ENCODE assay signal across 17 cellular contexts in genomic region chr3:158495503-158495902, GRCh38.
DNase-seq lines count a peak whose midpoint lies in the region; ATAC-seq and TF ChIP-seq lines count a peak whose summit lies in the region.
"Had no signal": no experiment of that assay in that cellular context is flagged by ENCODE, and none has a peak within 500 bp of the region (broad histone marks: within the 10 kb centered on the region; RNA-seq: fewer than 3 reads in every experiment).

No MANE protein-coding gene starts in this region.

- H3K4me1 ChIP-seq in HEK293 (ENCODE audit: control insufficient read depth, insufficient read depth, low read length) (no peaks in the 10 kb centered on the region), esophagus squamous epithelium (no peaks in the 10 kb centered on the region), upper lobe of left lung (no peaks in the 10 kb centered on the region)
- H3K4me1 ChIP-seq: BLaER1 had no signal

- H3K9me3 ChIP-seq in HEK293 (ENCODE audit: control insufficient read depth, insufficient read depth, low read depth, low read length): no peaks in the 10 kb centered on the region
- peaks cover 0 to 16% (median 0%) of the 10 kb centered on the region in 3 donors for H3K9me3 ChIP-seq in esophagus squamous epithelium
- H3K9me3 ChIP-seq in upper lobe of left lung: peaks cover 0 to 6% (median 2%) of the 10 kb centered on the region in 4 donors
- H3K9me3 ChIP-seq: BE2C had no signal

- CTCF ChIA-PET in HEK293 (lab: Yijun Ruan, JAX): no interaction called here

- no peaks in the 10 kb centered on the region for H3K27me3 ChIP-seq in esophagus squamous epithelium
- H3K27me3 ChIP-seq in upper lobe of left lung: no peaks in the 10 kb centered on the region
- H3K27me3 ChIP-seq: BE2C, BLaER1 had no signal

- no peak overlapping the region for H3K27ac ChIP-seq in HEK293 (ENCODE audit: extremely low read depth, low read depth, low read length)
- no peak overlapping the region for H3K27ac ChIP-seq in esophagus squamous epithelium
- no peak overlapping the region for H3K27ac ChIP-seq in upper lobe of left lung
- H3K27ac ChIP-seq: BLaER1 had no signal

- intact Hi-C loops in esophagus squamous epithelium (cut with DNase I): no loop called here

- H3K36me3 ChIP-seq in HEK293 (ENCODE audit: control insufficient read depth in 2 of 2, insufficient read depth in 1 of 2, low read length in 2 of 2): no peaks in the 10 kb centered on the region
- H3K36me3 ChIP-seq in esophagus squamous epithelium: no peaks in the 10 kb centered on the region
- H3K36me3 ChIP-seq in upper lobe of left lung: no peaks in the 10 kb centered on the region
- H3K36me3 ChIP-seq: BLaER1 had no signal

- TF ChIP-seq POLR2A in esophagus squamous epithelium (IDR thresholded peaks at IDR 0.05): no peak
- TF ChIP-seq POLR2A in upper lobe of left lung (IDR thresholded peaks at IDR 0.05): no peak

- TF ChIP-seq EP300 in upper lobe of left lung (IDR thresholded peaks at IDR 0.05): no peak

- in situ Hi-C loops in Caki2 (cut with HindIII; ENCODE audit: low pct_unique_long_range_greater_than_20kb, low sequenced_read_pairs): no loop called here

- no peak for ATAC-seq in upper lobe of left lung (ENCODE audit: low FRiP score in 2 of 2)

- no peak for TF ChIP-seq CTCF in HEK293 (tag by site-specific recombination; IDR thresholded peaks at IDR 0.05)
- no peak for TF ChIP-seq CTCF in esophagus squamous epithelium (IDR thresholded peaks at IDR 0.05)
- TF ChIP-seq CTCF in upper lobe of left lung (IDR thresholded peaks at IDR 0.05): no peak

- H3K4me3 ChIP-seq in HEK293 (ENCODE audit: low read depth, low read length) (no peak overlapping the region), esophagus squamous epithelium (no peak overlapping the region), upper lobe of left lung (no peak overlapping the region)
- H3K4me3 ChIP-seq: BLaER1 had no signal

- DNase-seq in Caki2 (ENCODE audit: low read depth) (peak; percentile 15), left kidney (ENCODE audit: low read depth, low spot score) (peak; percentile 18), HuH-7.5 (ENCODE audit: low spot score) (no peak), esophagus squamous epithelium (lab: John Stamatoyannopoulos, UW) (no peak), upper lobe of left lung (no peak)
- DNase-seq: 8988T; ACHN; BE2C; C1 segment of cervical spinal cord; Calu3; CD4-positive, alpha-beta memory T cell; CD4-positive, CD25-positive, alpha-beta regulatory T cell; CD8-positive, alpha-beta memory T cell; COR-L47; GF-D8 had no signal

- WGBS in esophagus squamous epithelium, 2 donors: 74 to 83% methylated on average over 2 to 4 of the region's 4 CpGs
- 74 to 80% methylated on average over 4 of the region's 4 CpGs for WGBS in upper lobe of left lung, 2 donors

- POLR2A ChIA-PET in HEK293 (lab: Yijun Ruan, JAX): no interaction called here

TF ChIP-seq in HEK293, 187 proteins besides CTCF, POLR2A, EP300 and RAD21 (continues in another document):
- TF ChIP-seq ZNF571 (tag by site-specific recombination; IDR thresholded peaks at IDR 0.05) (no peak), ZNF664 (tag by site-specific recombination; IDR thresholded peaks at IDR 0.05) (no peak), SCRT1 (tag by site-specific recombination; IDR thresholded peaks at IDR 0.05; ENCODE audit: borderline replicate concordance) (no peak), ZSCAN16 (tag by site-specific recombination; IDR thresholded peaks at IDR 0.05) (no peak), ZNF335 (tag by site-specific recombination; conservative IDR thresholded peaks at IDR 0.05) (no peak), ZNF843 (tag by site-specific recombination; IDR thresholded peaks at IDR 0.05) (0 out of 2 replicates have a peak, but pooled peaks have one; percentile 15), BCL6B (tag by site-specific recombination; IDR thresholded peaks at IDR 0.05) (no peak), ZSCAN23 (tag by site-specific recombination; IDR thresholded peaks at IDR 0.05) (no peak), YY1 (tag by site-specific recombination; IDR thresholded peaks at IDR 0.05) (no peak), OSR2 (tag by site-specific recombination; IDR thresholded peaks at IDR 0.05) (peak; percentile 38; the same call in 1 of the 2 replicates), ZNF677 (tag by site-specific recombination; IDR thresholded peaks at IDR 0.05) (no peak), FEZF1 (tag by site-specific recombination; IDR thresholded peaks at IDR 0.05) (peak; percentile 53; the same call in 1 of the 2 replicates), SALL2 (tag by site-specific recombination; IDR thresholded peaks at IDR 0.05; ENCODE audit: borderline replicate concordance) (no peak), ZNF555 (tag by site-specific recombination; conservative IDR thresholded peaks at IDR 0.05) (no peak), ZNF24 (tag by site-specific recombination; IDR thresholded peaks at IDR 0.05) (no peak)
- TF ChIP-seq, protein P1, sequence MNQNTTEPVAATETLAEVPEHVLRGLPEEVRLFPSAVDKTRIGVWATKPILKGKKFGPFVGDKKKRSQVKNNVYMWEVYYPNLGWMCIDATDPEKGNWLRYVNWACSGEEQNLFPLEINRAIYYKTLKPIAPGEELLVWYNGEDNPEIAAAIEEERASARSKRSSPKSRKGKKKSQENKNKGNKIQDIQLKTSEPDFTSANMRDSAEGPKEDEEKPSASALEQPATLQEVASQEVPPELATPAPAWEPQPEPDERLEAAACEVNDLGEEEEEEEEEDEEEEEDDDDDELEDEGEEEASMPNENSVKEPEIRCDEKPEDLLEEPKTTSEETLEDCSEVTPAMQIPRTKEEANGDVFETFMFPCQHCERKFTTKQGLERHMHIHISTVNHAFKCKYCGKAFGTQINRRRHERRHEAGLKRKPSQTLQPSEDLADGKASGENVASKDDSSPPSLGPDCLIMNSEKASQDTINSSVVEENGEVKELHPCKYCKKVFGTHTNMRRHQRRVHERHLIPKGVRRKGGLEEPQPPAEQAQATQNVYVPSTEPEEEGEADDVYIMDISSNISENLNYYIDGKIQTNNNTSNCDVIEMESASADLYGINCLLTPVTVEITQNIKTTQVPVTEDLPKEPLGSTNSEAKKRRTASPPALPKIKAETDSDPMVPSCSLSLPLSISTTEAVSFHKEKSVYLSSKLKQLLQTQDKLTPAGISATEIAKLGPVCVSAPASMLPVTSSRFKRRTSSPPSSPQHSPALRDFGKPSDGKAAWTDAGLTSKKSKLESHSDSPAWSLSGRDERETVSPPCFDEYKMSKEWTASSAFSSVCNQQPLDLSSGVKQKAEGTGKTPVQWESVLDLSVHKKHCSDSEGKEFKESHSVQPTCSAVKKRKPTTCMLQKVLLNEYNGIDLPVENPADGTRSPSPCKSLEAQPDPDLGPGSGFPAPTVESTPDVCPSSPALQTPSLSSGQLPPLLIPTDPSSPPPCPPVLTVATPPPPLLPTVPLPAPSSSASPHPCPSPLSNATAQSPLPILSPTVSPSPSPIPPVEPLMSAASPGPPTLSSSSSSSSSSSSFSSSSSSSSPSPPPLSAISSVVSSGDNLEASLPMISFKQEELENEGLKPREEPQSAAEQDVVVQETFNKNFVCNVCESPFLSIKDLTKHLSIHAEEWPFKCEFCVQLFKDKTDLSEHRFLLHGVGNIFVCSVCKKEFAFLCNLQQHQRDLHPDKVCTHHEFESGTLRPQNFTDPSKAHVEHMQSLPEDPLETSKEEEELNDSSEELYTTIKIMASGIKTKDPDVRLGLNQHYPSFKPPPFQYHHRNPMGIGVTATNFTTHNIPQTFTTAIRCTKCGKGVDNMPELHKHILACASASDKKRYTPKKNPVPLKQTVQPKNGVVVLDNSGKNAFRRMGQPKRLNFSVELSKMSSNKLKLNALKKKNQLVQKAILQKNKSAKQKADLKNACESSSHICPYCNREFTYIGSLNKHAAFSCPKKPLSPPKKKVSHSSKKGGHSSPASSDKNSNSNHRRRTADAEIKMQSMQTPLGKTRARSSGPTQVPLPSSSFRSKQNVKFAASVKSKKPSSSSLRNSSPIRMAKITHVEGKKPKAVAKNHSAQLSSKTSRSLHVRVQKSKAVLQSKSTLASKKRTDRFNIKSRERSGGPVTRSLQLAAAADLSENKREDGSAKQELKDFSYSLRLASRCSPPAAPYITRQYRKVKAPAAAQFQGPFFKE (tag by site-specific recombination; IDR thresholded peaks at IDR 0.05; ENCODE audit: borderline replicate concordance): no peak
- TF ChIP-seq, protein P2, sequence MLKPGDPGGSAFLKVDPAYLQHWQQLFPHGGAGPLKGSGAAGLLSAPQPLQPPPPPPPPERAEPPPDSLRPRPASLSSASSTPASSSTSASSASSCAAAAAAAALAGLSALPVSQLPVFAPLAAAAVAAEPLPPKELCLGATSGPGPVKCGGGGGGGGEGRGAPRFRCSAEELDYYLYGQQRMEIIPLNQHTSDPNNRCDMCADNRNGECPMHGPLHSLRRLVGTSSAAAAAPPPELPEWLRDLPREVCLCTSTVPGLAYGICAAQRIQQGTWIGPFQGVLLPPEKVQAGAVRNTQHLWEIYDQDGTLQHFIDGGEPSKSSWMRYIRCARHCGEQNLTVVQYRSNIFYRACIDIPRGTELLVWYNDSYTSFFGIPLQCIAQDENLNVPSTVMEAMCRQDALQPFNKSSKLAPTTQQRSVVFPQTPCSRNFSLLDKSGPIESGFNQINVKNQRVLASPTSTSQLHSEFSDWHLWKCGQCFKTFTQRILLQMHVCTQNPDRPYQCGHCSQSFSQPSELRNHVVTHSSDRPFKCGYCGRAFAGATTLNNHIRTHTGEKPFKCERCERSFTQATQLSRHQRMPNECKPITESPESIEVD (tag by site-specific recombination; IDR thresholded peaks at IDR 0.05): peak; percentile 38; the same call in 1 of the 2 replicates

Comparison
In these comparisons a context has a peak if more than half of its experiments do, and no peak if none do; other contexts are left out.
1. DNase-seq: peak in Caki2 (single experiment) and left kidney (single experiment); none in HuH-7.5 (single experiment), esophagus squamous epithelium (single experiment) and upper lobe of left lung (0 of 2).